ENCODE assay signal across 8 cellular contexts in the genomic region with DNA sequence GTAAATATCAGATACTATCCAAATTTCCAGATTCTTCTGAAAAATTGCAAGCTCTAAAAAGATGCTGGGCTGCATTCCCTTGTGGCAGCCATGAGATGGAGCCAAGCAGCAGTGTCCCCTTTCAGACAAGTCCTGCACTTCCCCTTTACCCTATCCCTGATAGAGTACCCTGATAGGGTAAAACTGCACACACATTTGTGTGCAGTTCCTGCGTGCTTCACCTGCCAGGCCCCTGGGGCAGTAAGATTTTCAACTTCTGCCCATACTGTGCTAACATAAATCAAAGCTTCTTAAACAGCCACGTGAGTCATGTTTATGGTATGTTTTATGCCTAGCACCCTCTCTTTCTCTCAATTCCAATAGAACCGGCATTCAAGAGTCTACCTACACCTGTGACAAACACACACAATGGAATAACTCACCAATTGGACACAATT. TPM values are rescaled to one million over a fixed set of nuclear protein-coding genes. Genes with fewer than 3 reads are reported as not detected.
A peak's percentile ranks its signal among the peaks of the same experiment; 100 is the strongest.
DNase-seq lines count a peak whose midpoint lies in the region; ATAC-seq and TF ChIP-seq lines count a peak whose summit lies in the region.

No MANE protein-coding gene starts in this region.

- CTCF ChIA-PET in GM10248 (lab: Yijun Ruan, JAX), result interaction anchor here (1.2 to 1.7 kb wide), 2 partner anchors 14 to 21 kb away, joined by 4 to 7 read pairs; no protein-coding TSS in a partner anchor

- H3K4me3 Mint-ChIP-seq in neural progenitor cell, result no peak overlapping the region

- no peaks in the 10 kb centered on the region for H3K4me1 ChIP-seq in neural progenitor cell

- H3K79me2 ChIP-seq in neural progenitor cell (ENCODE audit: low read depth), result no peaks in the 10 kb centered on the region

- no peaks in the 10 kb centered on the region for H4K20me1 ChIP-seq in neural progenitor cell (ENCODE audit: low read depth)

- POLR2A ChIA-PET in GM10248 (lab: Yijun Ruan, JAX), result no interaction called here

- no peak overlapping the region for H3K4me2 ChIP-seq in neural progenitor cell

- H3F3A ChIP-seq in neural progenitor cell (ENCODE audit: low read depth), result no peaks in the 10 kb centered on the region

- no peak overlapping the region for H3K9ac ChIP-seq in neural progenitor cell

- no peaks in the 10 kb centered on the region for H3K27me3 Mint-ChIP-seq in neural progenitor cell (ENCODE audit: insufficient read depth, low read depth)

- H3K4me1 Mint-ChIP-seq in neural progenitor cell, result peaks cover 2% of the 10 kb centered on the region

- no peaks in the 10 kb centered on the region for H3K9me3 ChIP-seq in neural progenitor cell (ENCODE audit: low read depth)

- no peak overlapping the region for H3K27ac Mint-ChIP-seq in neural progenitor cell

- DNase-seq in GM10248 (ENCODE audit: extremely low spot score) (no peak), NCI-H2227 (lab: John Stamatoyannopoulos, UW; ENCODE audit: unreplicated experiment) (peak; percentile 3), dedifferentiated amniotic fluid mesenchymal stem cell (ENCODE audit: extremely low spot score) (peak; percentile 23), neural progenitor cell (ENCODE audit: low spot score) (peak; percentile 31), NCI-H82 treated with DMSO at 0.1 percent for 48 hours (lab: John Stamatoyannopoulos, UW; ENCODE audit: unreplicated experiment) (no peak)

- no peaks in the 10 kb centered on the region for H3K36me3 ChIP-seq in neural progenitor cell

- TF ChIP-seq CTCF in GM10248 (IDR thresholded peaks at IDR 0.05; ENCODE audit: control extremely low read depth, extremely low read depth, low read depth, missing control alignments), result peak; percentile 40
- TF ChIP-seq CTCF in neural progenitor cell (IDR thresholded peaks at IDR 0.05), result peak; percentile 52

- H3K9me3 Mint-ChIP-seq in neural progenitor cell, result no peaks in the 10 kb centered on the region

- no peak overlapping the region for H3K4me3 ChIP-seq in neural progenitor cell

- no peaks in the 10 kb centered on the region for H3K36me3 Mint-ChIP-seq in neural progenitor cell

- H3K27me3 ChIP-seq in neural progenitor cell, result no peaks in the 10 kb centered on the region

- no peak overlapping the region for H3K27ac ChIP-seq in neural progenitor cell

- no peak overlapping the region for H2AFZ ChIP-seq in neural progenitor cell (replicated peaks)

- ATAC-seq in HG02852 (IDR thresholded peaks at IDR 0.05; ENCODE audit: unreplicated experiment) (no peak), HG03025 (IDR thresholded peaks at IDR 0.05; ENCODE audit: low FRiP score, unreplicated experiment) (no peak), GM19455 (IDR thresholded peaks at IDR 0.05; ENCODE audit: unreplicated experiment) (no peak)

RNA-seq across cellular contexts. Expression of a gene that starts 52.2 kb away (rescaled TPM):
- total RNA-seq in neural progenitor cell (ENCODE audit: low replicate concordance), result 5.6 and 7.0 TPM in 2 replicates

Comparison
In these comparisons a context has a peak if more than half of its experiments do, and no peak if none do; other contexts are left out.
1. DNase-seq: peak in NCI-H2227 (single experiment), dedifferentiated amniotic fluid mesenchymal stem cell (single experiment) and neural progenitor cell (single experiment); none in GM10248 (single experiment) and NCI-H82 treated with DMSO at 0.1 percent for 48 hours (single experiment).